In the genomic region with DNA sequence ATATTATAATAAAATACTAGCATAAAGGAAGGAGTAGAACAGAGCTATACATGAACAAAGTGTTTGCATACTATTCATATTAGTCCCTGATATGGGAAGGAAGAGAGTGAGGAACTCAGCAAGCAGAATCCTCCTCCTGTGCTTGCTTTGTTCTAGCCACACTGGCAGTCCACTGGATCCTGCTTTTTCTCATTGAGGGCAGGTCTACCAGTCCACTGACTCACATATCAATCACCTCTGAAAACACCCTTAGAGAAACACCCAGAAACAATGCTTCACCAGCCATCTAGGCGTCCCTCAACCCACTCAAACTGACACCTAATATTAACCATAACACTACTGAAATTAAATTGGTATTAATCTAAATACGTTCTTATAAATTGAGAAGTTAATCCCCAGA, we compare ENCODE assay signal across 20 cellular contexts.
DNase-seq lines count a peak whose midpoint lies in the region; ATAC-seq and TF ChIP-seq lines count a peak whose summit lies in the region.
"Had no signal": no experiment of that assay in that cellular context is flagged by ENCODE, and none has a peak within 500 bp of the region (broad histone marks: within the 10 kb centered on the region; RNA-seq: fewer than 3 reads in every experiment).

No MANE protein-coding gene starts in this region.

- H3K4me1 ChIP-seq in mammary epithelial cell (ENCODE audit: insufficient read depth, low read length) (no peaks in the 10 kb centered on the region), RWPE2 (ENCODE audit: insufficient read depth, poor library complexity, severe bottlenecking) (no peaks in the 10 kb centered on the region), neural progenitor cell (no peaks in the 10 kb centered on the region)
- H3K4me1 ChIP-seq: BLaER1, Caco-2 had no signal

- in situ Hi-C loops in mammary epithelial cell (cut with MboI; ENCODE audit: low sequenced_read_pairs in 2 of 2): no loop called here

- H3K79me2 ChIP-seq in mammary epithelial cell (ENCODE audit: insufficient read depth, low read length) (no peaks in the 10 kb centered on the region), neural progenitor cell (ENCODE audit: low read depth) (no peaks in the 10 kb centered on the region)

- H3K4me3 Mint-ChIP-seq in MCF 10A (ENCODE audit: unreplicated experiment) (no peak overlapping the region), neural progenitor cell (no peak overlapping the region)
- H3K4me3 Mint-ChIP-seq: B cell; CD4-positive, CD25-positive, alpha-beta regulatory T cell; CD8-positive, alpha-beta T cell had no signal

- DNase-seq in mammary epithelial cell (peak; percentile 9), MCF 10A (ENCODE audit: unreplicated experiment) (no peak), RWPE2 (ENCODE audit: low spot score) (no peak), epithelial cell of esophagus (ENCODE audit: low read depth) (peak; percentile 67), neural progenitor cell (ENCODE audit: low spot score) (no peak), glomerular visceral epithelial cell (ENCODE audit: extremely low spot score) (no peak), NCI-H1694 treated with DMSO at 0.1 percent for 48 hours (lab: John Stamatoyannopoulos, UW) (no peak), mucosa of gallbladder (ENCODE audit: low spot score) (no peak)
- DNase-seq: Caco-2; CD4-positive, CD25-positive, alpha-beta regulatory T cell; CD8-positive, alpha-beta T cell; DMS153; DND-41; GM23248; H7; HCEC 1CT had no signal

- no peak overlapping the region for H2AFZ ChIP-seq in mammary epithelial cell (ENCODE audit: low read depth, low read length)
- H2AFZ ChIP-seq in neural progenitor cell (replicated peaks): peak overlapping the region; percentile 9
- H2AFZ ChIP-seq: GM23248 had no signal

- H3K27me3 ChIP-seq in mammary epithelial cell (ENCODE audit: insufficient read depth, low read length): no peaks in the 10 kb centered on the region
- no peaks in the 10 kb centered on the region for H3K27me3 ChIP-seq in RWPE2 (ENCODE audit: insufficient read depth, poor library complexity, severe bottlenecking)
- no peaks in the 10 kb centered on the region for H3K27me3 ChIP-seq in neural progenitor cell
- H3K27me3 ChIP-seq: BLaER1 had no signal

- H3K9me3 Mint-ChIP-seq in MCF 10A (ENCODE audit: unreplicated experiment) (no peaks in the 10 kb centered on the region), neural progenitor cell (no peaks in the 10 kb centered on the region)

- H3K36me3 Mint-ChIP-seq in MCF 10A (ENCODE audit: insufficient read depth, unreplicated experiment) (no peaks in the 10 kb centered on the region), neural progenitor cell (no peaks in the 10 kb centered on the region)
- H3K36me3 Mint-ChIP-seq: CD4-positive, CD25-positive, alpha-beta regulatory T cell; CD8-positive, alpha-beta T cell had no signal

- CTCF ChIA-PET in mammary epithelial cell (lab: Charles Lee; ENCODE audit: low non-redundant PET): no interaction called here
- CTCF ChIA-PET in MCF 10A (lab: Yijun Ruan, JAX): interaction anchor here (0.6 to 1.7 kb wide), 3 partner anchors 69 to 1689 kb away, joined by 3 to 6 read pairs (median 3); no protein-coding TSS in a partner anchor

- dilution Hi-C loops in mammary epithelial cell (cut with HindIII; ENCODE audit: low sequenced_read_pairs): no loop called here

- intact Hi-C loops in mammary epithelial cell (cut with micrococcal nuclease): no loop called here
- intact Hi-C loops in MCF 10A (cut with micrococcal nuclease): no loop called here

- H3K9ac ChIP-seq in mammary epithelial cell (ENCODE audit: insufficient read depth, low read length) (no peak overlapping the region), neural progenitor cell (no peak overlapping the region)
- H3K9ac ChIP-seq: BLaER1, GM23248 had no signal

- H3K4me2 ChIP-seq in mammary epithelial cell (ENCODE audit: insufficient read depth, low read depth, low read length): no peak overlapping the region
- H3K4me2 ChIP-seq in neural progenitor cell: no peak overlapping the region
- H3K4me2 ChIP-seq: BLaER1 had no signal

- POLR2A ChIA-PET in MCF 10A (lab: Yijun Ruan, JAX): no interaction called here

- no peak overlapping the region for H3K27ac Mint-ChIP-seq in MCF 10A (ENCODE audit: low read depth, unreplicated experiment)
- H3K27ac Mint-ChIP-seq in neural progenitor cell: no peak overlapping the region
- H3K27ac Mint-ChIP-seq: B cell; CD4-positive, CD25-positive, alpha-beta regulatory T cell; CD8-positive, alpha-beta T cell had no signal

- H3K4me1 Mint-ChIP-seq in MCF 10A (ENCODE audit: insufficient read depth, unreplicated experiment) (no peaks in the 10 kb centered on the region), neural progenitor cell (no peaks in the 10 kb centered on the region)
- H3K4me1 Mint-ChIP-seq: B cell; CD4-positive, CD25-positive, alpha-beta regulatory T cell had no signal

- H3F3A ChIP-seq in neural progenitor cell (ENCODE audit: low read depth): no peaks in the 10 kb centered on the region

- BruUV-seq in mammary epithelial cell (replicated peaks; lab: Mats Ljungman, UMichigan) (no TSS peak), MCF 10A (replicated peaks; lab: Mats Ljungman, UMichigan) (no TSS peak)

- H3K9me3 ChIP-seq in mammary epithelial cell (replicated peaks; ENCODE audit: insufficient read depth, low read length): no peaks in the 10 kb centered on the region
- H3K9me3 ChIP-seq in RWPE2 (ENCODE audit: severe bottlenecking): peaks cover 2% of the 10 kb centered on the region
- H3K9me3 ChIP-seq in neural progenitor cell (ENCODE audit: low read depth): no peaks in the 10 kb centered on the region
- H3K9me3 ChIP-seq: BLaER1, Caco-2 had no signal

- no peaks in the 10 kb centered on the region for H3K27me3 Mint-ChIP-seq in MCF 10A (ENCODE audit: insufficient read depth, unreplicated experiment)
- H3K27me3 Mint-ChIP-seq in neural progenitor cell (ENCODE audit: insufficient read depth, low read depth): no peaks in the 10 kb centered on the region
- H3K27me3 Mint-ChIP-seq: B cell; CD4-positive, CD25-positive, alpha-beta regulatory T cell had no signal

- H3K4me3 ChIP-seq in mammary epithelial cell (replicated peaks in 1 of 3; ENCODE audit: insufficient read depth in 1 of 3, low read depth in 2 of 3, low read length in 3 of 3) (no peak overlapping the region), RWPE2 (ENCODE audit: severe bottlenecking) (no peak overlapping the region), epithelial cell of esophagus (ENCODE audit: low read length) (no peak overlapping the region), neural progenitor cell (no peak overlapping the region)
- H3K4me3 ChIP-seq: BLaER1, GM23248 had no signal

- 49% methylated on average over 2 of the region's 2 CpGs for WGBS in mammary epithelial cell (ENCODE audit: low coverage, missing lambda C conversion rate)

- no peaks in the 10 kb centered on the region for H4K20me1 ChIP-seq in mammary epithelial cell (ENCODE audit: insufficient read depth, low read length)
- no peaks in the 10 kb centered on the region for H4K20me1 ChIP-seq in neural progenitor cell (ENCODE audit: low read depth)
- H4K20me1 ChIP-seq: BLaER1 had no signal

- TF ChIP-seq CTCF in mammary epithelial cell (conservative IDR thresholded peaks at IDR 0.05 in 1 of 2, IDR thresholded peaks at IDR 0.05 in 1 of 2; ENCODE audit: extremely low read depth in 1 of 2, insufficient read depth in 1 of 2, low read depth in 1 of 2, low read length in 2 of 2): no peak
- TF ChIP-seq CTCF in MCF 10A (IDR thresholded peaks at IDR 0.05; ENCODE audit: unreplicated experiment): no peak
- TF ChIP-seq CTCF in RWPE2 (IDR thresholded peaks at IDR 0.05; ENCODE audit: poor library complexity, severe bottlenecking): no peak
- no peak for TF ChIP-seq CTCF in epithelial cell of esophagus (IDR thresholded peaks at IDR 0.05; ENCODE audit: insufficient read depth, low read depth, low read length, missing control alignments)
- TF ChIP-seq CTCF in neural progenitor cell (IDR thresholded peaks at IDR 0.05): no peak

- ATAC-seq in RWPE2 (ENCODE audit: low read depth): peak; percentile 52; the same call in 2 of the 3 replicates
- ATAC-seq: CD8-positive, alpha-beta T cell had no signal

- H3K27ac ChIP-seq in mammary epithelial cell (ENCODE audit: insufficient read depth, low read depth, low read length) (no peak overlapping the region), RWPE2 (ENCODE audit: poor library complexity, severe bottlenecking) (no peak overlapping the region), neural progenitor cell (no peak overlapping the region)
- H3K27ac ChIP-seq: 22Rv1, BLaER1, C4-2B, GM23248 had no signal

- no peaks in the 10 kb centered on the region for H3K36me3 ChIP-seq in mammary epithelial cell (ENCODE audit: insufficient read depth, low read length)
- no peaks in the 10 kb centered on the region for H3K36me3 ChIP-seq in RWPE2 (ENCODE audit: low read depth)
- H3K36me3 ChIP-seq in neural progenitor cell: no peaks in the 10 kb centered on the region
- H3K36me3 ChIP-seq: BLaER1 had no signal

Comparison
In these comparisons a context has a peak if more than half of its experiments do, and no peak if none do; other contexts are left out.
1. DNase-seq: peak in mammary epithelial cell (single experiment) and epithelial cell of esophagus (single experiment); none in MCF 10A (single experiment), RWPE2 (single experiment), neural progenitor cell (single experiment), glomerular visceral epithelial cell (single experiment), NCI-H1694 treated with DMSO at 0.1 percent for 48 hours (single experiment) and mucosa of gallbladder (single experiment).